In the genomic region with DNA sequence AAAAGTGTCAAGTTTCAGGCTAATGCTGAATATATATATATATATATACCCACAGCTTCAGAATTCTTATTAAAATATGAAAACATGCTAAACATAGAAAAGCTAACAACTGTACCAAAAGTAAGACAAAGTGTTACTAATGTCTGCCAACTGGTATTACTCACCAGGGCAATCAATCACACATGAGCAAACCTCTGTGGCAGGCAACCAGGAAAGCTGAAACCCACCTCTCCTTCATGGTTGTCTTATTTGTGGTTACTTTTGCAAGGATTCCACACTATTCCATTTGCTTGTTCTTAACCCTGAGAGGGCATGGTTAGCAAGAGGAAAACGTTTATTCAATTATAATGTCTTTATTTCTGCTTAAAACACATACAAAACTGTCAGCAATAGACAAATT, we compare ENCODE assay signal across 14 cellular contexts.
DNase-seq lines count a peak whose midpoint lies in the region; ATAC-seq and TF ChIP-seq lines count a peak whose summit lies in the region.
"Had no signal": no experiment of that assay in that cellular context is flagged by ENCODE, and none has a peak within 500 bp of the region (broad histone marks: within the 10 kb centered on the region; RNA-seq: fewer than 3 reads in every experiment).

No MANE protein-coding gene starts in this region.

- H3K4me3 Mint-ChIP-seq in osteocyte (ENCODE audit: unreplicated experiment), result no peak overlapping the region
- H3K4me3 Mint-ChIP-seq: stimulated activated naive CD8-positive, alpha-beta T cell treated with anti-CD3 and anti-CD28 coated beads, Interleukin-15, Interleukin-2, amounts not matched to agents 100 ng/mL and 50 ng/mL, for 24 hours had no signal

- H3K27ac Mint-ChIP-seq in osteocyte (ENCODE audit: unreplicated experiment), result peak overlapping the region; percentile 72
- H3K27ac Mint-ChIP-seq: stimulated activated naive CD8-positive, alpha-beta T cell treated with anti-CD3 and anti-CD28 coated beads, Interleukin-15, Interleukin-2, amounts not matched to agents 100 ng/mL and 50 ng/mL, for 24 hours had no signal

- DNase-seq in EL (peak; percentile 45), NCI-H446 treated with DMSO at 0.1 percent for 48 hours (lab: John Stamatoyannopoulos, UW) (peak; percentile 66), dermis blood vessel endothelial cell (peak; percentile 65), osteocyte (ENCODE audit: extremely low spot score, unreplicated experiment) (no peak), globus pallidus (ENCODE audit: low spot score) (no peak), NCI-H146 treated with DMSO at 0.1 percent for 48 hours (lab: John Stamatoyannopoulos, UW; ENCODE audit: unreplicated experiment) (no peak)
- DNase-seq: activated CD4-positive, alpha-beta T cell treated with anti-CD3 and anti-CD28 coated beads for 4 hours; central memory CD4-positive, alpha-beta T cell; left ventricle myocardium inferior; NCI-H748 treated with DMSO at 0.1 percent for 48 hours had no signal

- peaks cover 44% of the 10 kb centered on the region for H3K4me1 Mint-ChIP-seq in osteocyte (ENCODE audit: unreplicated experiment)

- no peaks in the 10 kb centered on the region for H3K27me3 Mint-ChIP-seq in osteocyte (ENCODE audit: unreplicated experiment)

- no peak for ATAC-seq in HG02610 (IDR thresholded peaks at IDR 0.05; ENCODE audit: unreplicated experiment)
- ATAC-seq in HG03025 (IDR thresholded peaks at IDR 0.05; ENCODE audit: low FRiP score, unreplicated experiment), result no peak
- ATAC-seq: gastroesophageal sphincter had no signal

- TF ChIP-seq CTCF in osteocyte (IDR thresholded peaks at IDR 0.05), result no peak

- H3K9me3 Mint-ChIP-seq in osteocyte (ENCODE audit: unreplicated experiment), result peaks cover 4% of the 10 kb centered on the region
- H3K9me3 Mint-ChIP-seq: stimulated activated naive CD8-positive, alpha-beta T cell treated with anti-CD3 and anti-CD28 coated beads, Interleukin-15, Interleukin-2, amounts not matched to agents 100 ng/mL and 50 ng/mL, for 24 hours had no signal

- no peaks in the 10 kb centered on the region for H3K36me3 Mint-ChIP-seq in osteocyte (ENCODE audit: unreplicated experiment)

Comparison
In these comparisons a context has a peak if more than half of its experiments do, and no peak if none do; other contexts are left out.
1. DNase-seq: peak in EL (single experiment), NCI-H446 treated with DMSO at 0.1 percent for 48 hours (single experiment) and dermis blood vessel endothelial cell (single experiment); none in osteocyte (single experiment), globus pallidus (single experiment) and NCI-H146 treated with DMSO at 0.1 percent for 48 hours (single experiment).